ENCODE assay signal across 7 cellular contexts in genomic region chr2:87453965-87454364, GRCh38.
DNase-seq lines count a peak whose midpoint lies in the region; ATAC-seq, FAIRE-seq and TF ChIP-seq lines count a peak whose summit lies in the region.
"Not testable (repeated sequence)": the region's sequence is repeated elsewhere in the genome, so short reads cannot be mapped to it uniquely, and the experiment has no call there.

No MANE protein-coding gene starts in this region.

- H3K9me2 ChIP-seq in SK-N-SH, result not testable (repeated sequence)

- H3K9me3 ChIP-seq in SK-N-SH; HepG2 (ENCODE audit: low read length); gastrocnemius medialis: not testable (repeated sequence)

- not testable (repeated sequence) for H3K4me3 ChIP-seq in SK-N-SH (ENCODE audit: low read depth in 2 of 2, low read length in 1 of 2); brain microvascular endothelial cell (ENCODE audit: low read depth, low read length); fibroblast of pulmonary artery (replicated peaks; ENCODE audit: low read depth, low read length); HepG2 (replicated peaks in 1 of 3; ENCODE audit: insufficient read depth in 1 of 3, low read depth in 2 of 3, low read length in 3 of 3); gastrocnemius medialis

- CTCF ChIA-PET in SK-N-SH (lab: Yijun Ruan, JAX); HepG2 (lab: Yijun Ruan, JAX; ENCODE audit: low intra/inter-chr PET ratio, low total read pairs): not testable (repeated sequence)

- peak; percentile 74 for FAIRE-seq in G401.6 (lab: Jason Lieb, UNC)
- not testable (repeated sequence) for FAIRE-seq in HepG2 (lab: Jason Lieb, UNC)

- H4K20me1 ChIP-seq in SK-N-SH (ENCODE audit: insufficient read depth); HepG2 (ENCODE audit: insufficient read depth, low read length): not testable (repeated sequence)

- H3K79me2 ChIP-seq in SK-N-SH (ENCODE audit: insufficient read depth), result peaks cover 11% of the 10 kb centered on the region
- H3K79me2 ChIP-seq in HepG2 (ENCODE audit: insufficient read depth, low read length), result not testable (repeated sequence)

- H2AFZ ChIP-seq in SK-N-SH (ENCODE audit: low read depth); HepG2 (ENCODE audit: low read length): not testable (repeated sequence)

- not testable (repeated sequence) for TF ChIP-seq EP300 in SK-N-SH (IDR thresholded peaks at IDR 0.05; ENCODE audit: borderline replicate concordance in 1 of 2, low read depth in 1 of 2, low read length in 1 of 2); HepG2 (IDR thresholded peaks at IDR 0.05; ENCODE audit: low read depth in 2 of 2, low read length in 2 of 2); HepG2 (CRISPR knock-in tag; IDR thresholded peaks at IDR 0.05; ENCODE audit: borderline replicate concordance)

- not testable (repeated sequence) for TF ChIP-seq RAD21 in SK-N-SH (IDR thresholded peaks at IDR 0.05; ENCODE audit: low read length); HepG2 (CRISPR knock-in tag; IDR thresholded peaks at IDR 0.05)

- H3K27ac ChIP-seq in SK-N-SH (ENCODE audit: low read depth in 2 of 2, low read length in 1 of 2) (peak overlapping the region; percentile 60 to 95; a peak in 3 of 4 replicates), brain microvascular endothelial cell (peak overlapping the region; percentile 85), gastrocnemius medialis (peak overlapping the region in 3 of 4 donors; percentile 9 to 50 (median 31))
- H3K27ac ChIP-seq in HepG2 (ENCODE audit: extremely low read length, insufficient read depth, low read length), result not testable (repeated sequence)

- H3K4me1 ChIP-seq in SK-N-SH (ENCODE audit: control insufficient read depth in 1 of 2, insufficient read depth in 2 of 2, low read depth in 1 of 2, low read length in 1 of 2), result peaks cover 0 to 10% of the 10 kb centered on the region in 2 experiments; a peak in 3 of 4 replicates
- peaks cover 29% of the 10 kb centered on the region for H3K4me1 ChIP-seq in HepG2 (ENCODE audit: insufficient read depth, low read length)
- not testable (repeated sequence) for H3K4me1 ChIP-seq in gastrocnemius medialis

- BruUV-seq in HepG2 (replicated peaks; lab: Mats Ljungman, UMichigan), result not testable (repeated sequence)

- POLR2A ChIA-PET in SK-N-SH (lab: Yijun Ruan, JAX); HepG2 (lab: Yijun Ruan, JAX): not testable (repeated sequence)

- in situ Hi-C loops in brain microvascular endothelial cell (cut with HindIII; ENCODE audit: low pct_ligation_motif_present, low sequenced_read_pairs); HepG2 (cut with HindIII; ENCODE audit: extremely low pct_ligation_motif_present, low pct_unique_long_range_greater_than_20kb); gastrocnemius medialis (cut with MboI; ENCODE audit: low sequenced_read_pairs in 4 of 4): not testable (repeated sequence)

- H3K27me3 ChIP-seq in SK-N-SH (ENCODE audit: insufficient read depth); brain microvascular endothelial cell (replicated peaks); HepG2 (ENCODE audit: control insufficient read depth in 1 of 2, insufficient read depth in 2 of 2, low read length in 2 of 2); gastrocnemius medialis: not testable (repeated sequence)

- 76% methylated on average over 1 of the region's 1 CpG for WGBS in SK-N-SH (ENCODE audit: low lambda C conversion rate)
- WGBS in HepG2 (ENCODE audit: low lambda C conversion rate), result 79% methylated on average over 1 of the region's 1 CpG

- intact Hi-C loops in HepG2 (cut with micrococcal nuclease; ENCODE audit: unreplicated experiment); gastrocnemius medialis (cut with DNase I; ENCODE audit: low total_unique reads): not testable (repeated sequence)

- H3K36me3 ChIP-seq in SK-N-SH (replicated peaks in 1 of 2; ENCODE audit: control insufficient read depth in 1 of 2, insufficient read depth in 2 of 2, low read length in 1 of 2); brain microvascular endothelial cell (replicated peaks); HepG2 (replicated peaks in 1 of 2; ENCODE audit: control insufficient read depth in 1 of 2, insufficient read depth in 2 of 2, low read length in 2 of 2); gastrocnemius medialis: not testable (repeated sequence)

- TF ChIP-seq CTCF in SK-N-SH (IDR thresholded peaks at IDR 0.05); brain microvascular endothelial cell (IDR thresholded peaks at IDR 0.05; ENCODE audit: low read depth, low read length, missing control alignments); fibroblast of pulmonary artery (IDR thresholded peaks at IDR 0.05; ENCODE audit: low read length, missing control alignments); HepG2 (CRISPR knock-in tag; IDR thresholded peaks at IDR 0.05); gastrocnemius medialis (IDR thresholded peaks at IDR 0.05 in 4 of 5, conservative IDR thresholded peaks at IDR 0.05 in 1 of 5): not testable (repeated sequence)

- ATAC-seq in HepG2 (peak; percentile 23; the same call in 2 of the 3 replicates), gastrocnemius medialis (peak in 1 of 2 donors; percentile 39)

- not testable (repeated sequence) for H3F3A ChIP-seq in SK-N-SH (replicated peaks; ENCODE audit: insufficient read depth)

- peak overlapping the region; percentile 67; the same call in 1 of the 2 replicates for H3K9ac ChIP-seq in SK-N-SH
- not testable (repeated sequence) for H3K9ac ChIP-seq in HepG2 (ENCODE audit: insufficient read depth, low read depth, low read length)

- H3K4me2 ChIP-seq in SK-N-SH (peak overlapping the region; percentile 52; the same call in 1 of the 2 replicates), HepG2 (ENCODE audit: low read depth, low read length) (0 out of 2 replicates have a peak overlapping the region, but pooled peaks have one; percentile 3)

- DNase-seq in LHCN-M2 (ENCODE audit: low read depth) (peak; percentile 65), fibroblast of pulmonary artery (ENCODE audit: low read depth) (peak; percentile 61), HepG2 (ENCODE audit: low spot score) (peak; percentile 39), gastrocnemius medialis (peak in 1 of 2 donors; percentile 18)
- not testable (repeated sequence) for DNase-seq in SK-N-SH, brain microvascular endothelial cell

- not testable (repeated sequence) for TF ChIP-seq POLR2A in HepG2 (IDR thresholded peaks at IDR 0.05; ENCODE audit: insufficient read depth in 1 of 2, low read depth in 2 of 2, low read length in 2 of 2); gastrocnemius medialis (IDR thresholded peaks at IDR 0.05)

TF ChIP-seq in HepG2, 621 proteins besides CTCF, POLR2A, EP300 and RAD21:
- TF ChIP-seq ELF3 (CRISPR knock-in tag; IDR thresholded peaks at IDR 0.05) (0 out of 2 replicates have a peak, but pooled peaks have one; percentile 47), CEBPG (CRISPR knock-in tag; IDR thresholded peaks at IDR 0.05) (peak; percentile 71), FOSL2 (CRISPR knock-in tag; IDR thresholded peaks at IDR 0.05) (peak; percentile 46)
